8 cellular contexts compared by ENCODE assay signal in genomic region chr5:88268414-88269184, GRCh38. TPM values are rescaled to one million over a fixed set of nuclear protein-coding genes. Genes with fewer than 3 reads are reported as not detected.
DNase-seq lines count a peak whose midpoint lies in the region; ATAC-seq, FAIRE-seq and TF ChIP-seq lines count a peak whose summit lies in the region.

Gene TMEM161B, minus strand, starts transcription at chr5:88268845. Its CDS starts 122 bp downstream, at chr5:88268723.

- H2BK5ac ChIP-seq in mesenchymal stem cell (ENCODE audit: low read depth, low read length, poor library complexity, severe bottlenecking), result no peak within 1 kb of the TSS

- no peaks in the 10 kb centered on the region for H3K36me3 ChIP-seq in Caco-2 (ENCODE audit: control insufficient read depth, insufficient read depth, low read length)
- peaks cover 0 to 34% of the 10 kb centered on the region in 2 experiments for H3K36me3 ChIP-seq in mesenchymal stem cell (ENCODE audit: control insufficient read depth in 1 of 2, insufficient read depth in 2 of 2, low read depth in 1 of 2, low read length in 2 of 2)

- intact Hi-C loops in Caco-2 (cut with micrococcal nuclease; ENCODE audit: unreplicated experiment), result loop anchor here (1.0 to 5.0 kb wide), 6 partner anchors 9 to 856 kb away; partner anchors contain the start of gene CCNH

- H3K27me3 Mint-ChIP-seq in Caco-2 (ENCODE audit: insufficient read depth, unreplicated experiment), result no peaks in the 10 kb centered on the region
- H3K27me3 Mint-ChIP-seq in effector memory CD8-positive, alpha-beta T cell, result no peaks in the 10 kb centered on the region

- H3K9me3 ChIP-seq in Caco-2, result no peaks in the 10 kb centered on the region
- no peaks in the 10 kb centered on the region for H3K9me3 ChIP-seq in mesenchymal stem cell (ENCODE audit: control insufficient read depth, low read length)

- H4K8ac ChIP-seq in mesenchymal stem cell (ENCODE audit: low read length), result peak within 1 kb of the TSS; percentile 97

- peak within 1 kb of the TSS; percentile 58 to 82 for H3K18ac ChIP-seq in mesenchymal stem cell (ENCODE audit: low read depth in 1 of 2, low read length in 2 of 2)

- H2BK120ac ChIP-seq in mesenchymal stem cell (ENCODE audit: low read depth, low read length), result peak within 1 kb of the TSS; percentile 52

- H3K23ac ChIP-seq in mesenchymal stem cell (ENCODE audit: low read length in 2 of 2), result no peak within 1 kb of the TSS

- CTCF ChIA-PET in Caco-2 (lab: Charles Lee), result interaction anchor here (1.3 kb wide), 1 partner anchor 127 kb away, joined by 9 read pairs; no protein-coding TSS in a partner anchor
- CTCF ChIA-PET in activated CD8-positive, alpha-beta memory T cell treated with anti-CD3 and anti-CD28 coated beads for 36 hours (lab: Charles Lee), result no interaction called here

- WGBS in mesenchymal stem cell, result 2% methylated on average over 30 of the region's 45 CpGs

- no peak within 1 kb of the TSS for H2AK5ac ChIP-seq in mesenchymal stem cell (ENCODE audit: low read length, severe bottlenecking)

- peak within 1 kb of the TSS; percentile 81 for H2AFZ ChIP-seq in mesenchymal stem cell (ENCODE audit: low read depth, low read length)

- no peak within 1 kb of the TSS for H3K14ac ChIP-seq in mesenchymal stem cell (ENCODE audit: low read length in 2 of 2)

- H3K4me3 Mint-ChIP-seq in Caco-2 (ENCODE audit: unreplicated experiment), result peak within 1 kb of the TSS; percentile 98
- H3K4me3 Mint-ChIP-seq in effector memory CD8-positive, alpha-beta T cell, result peak within 1 kb of the TSS; percentile 97 to 98

- H3K4me1 ChIP-seq in Caco-2 (peaks cover 6% of the 10 kb centered on the region), mesenchymal stem cell (ENCODE audit: control insufficient read depth, insufficient read depth, low read depth, low read length) (peaks cover 1% of the 10 kb centered on the region)

- BruUV-seq in Caco-2 (replicated peaks; lab: Mats Ljungman, UMichigan), result no TSS peak

- POLR2A ChIA-PET in Caco-2 (lab: Charles Lee), result interaction anchor here (0.6 kb wide), 1 partner anchor 80 kb away, joined by 3 read pairs; no protein-coding TSS in a partner anchor
- POLR2A ChIA-PET in activated CD8-positive, alpha-beta memory T cell treated with anti-CD3 and anti-CD28 coated beads for 36 hours (lab: Charles Lee), result interaction anchor here (0.6 kb wide), 1 partner anchor 18 kb away, joined by 3 read pairs; no protein-coding TSS in a partner anchor

- H3K9ac ChIP-seq in mesenchymal stem cell (ENCODE audit: low read length), result peak within 1 kb of the TSS; percentile 92

- peak within 1 kb of the TSS; percentile 67 for H4K91ac ChIP-seq in mesenchymal stem cell (ENCODE audit: low read length)

- peak within 1 kb of the TSS; percentile 98 for H3K27ac Mint-ChIP-seq in Caco-2 (ENCODE audit: unreplicated experiment)
- peak within 1 kb of the TSS; percentile 95 to 98 for H3K27ac Mint-ChIP-seq in effector memory CD8-positive, alpha-beta T cell

- H3K4me3 ChIP-seq in Caco-2 (ENCODE audit: low read depth, low read length), result peak within 1 kb of the TSS; percentile 60
- H3K4me3 ChIP-seq in mesenchymal stem cell (ENCODE audit: insufficient read depth in 1 of 2, low read depth in 1 of 2, low read length in 2 of 2), result peak within 1 kb of the TSS; percentile 82 to 100

- H3K9me3 Mint-ChIP-seq in Caco-2 (ENCODE audit: unreplicated experiment), result peaks cover 9% of the 10 kb centered on the region
- H3K9me3 Mint-ChIP-seq in effector memory CD8-positive, alpha-beta T cell, result no peaks in the 10 kb centered on the region

- no peak within 1 kb of the TSS for H2BK12ac ChIP-seq in mesenchymal stem cell (ENCODE audit: low read length in 2 of 2)

- H2BK15ac ChIP-seq in mesenchymal stem cell (ENCODE audit: low read depth, poor library complexity, severe bottlenecking), result peak within 1 kb of the TSS; percentile 90

- FAIRE-seq in HTR-8/SVneo (lab: Jason Lieb, UNC), result peak; percentile 88

- peak within 1 kb of the TSS; percentile 3 to 57 for H3K4ac ChIP-seq in mesenchymal stem cell (ENCODE audit: low read depth in 1 of 2, low read length in 2 of 2)

- H3K4me2 ChIP-seq in mesenchymal stem cell (ENCODE audit: low read length, poor library complexity, severe bottlenecking), result peak within 1 kb of the TSS; percentile 81

- peak; percentile 99 for ATAC-seq in GM21381 (IDR thresholded peaks at IDR 0.05; ENCODE audit: unreplicated experiment)
- peak; percentile 94 for ATAC-seq in effector memory CD8-positive, alpha-beta T cell (replicated peaks)

- TF ChIP-seq CTCF in Caco-2 (IDR thresholded peaks at IDR 0.05; ENCODE audit: insufficient read depth in 1 of 2, low read depth in 1 of 2, low read length in 1 of 2, severe bottlenecking in 1 of 2, unreplicated experiment in 1 of 2), result no peak

- H3K36me3 Mint-ChIP-seq in Caco-2 (ENCODE audit: insufficient read depth, unreplicated experiment), result peaks cover 37% of the 10 kb centered on the region
- peaks cover 21% of the 10 kb centered on the region for H3K36me3 Mint-ChIP-seq in effector memory CD8-positive, alpha-beta T cell (ENCODE audit: insufficient read depth)

- peaks cover 16% of the 10 kb centered on the region for H3K4me1 Mint-ChIP-seq in Caco-2 (ENCODE audit: low read depth, unreplicated experiment)
- H3K4me1 Mint-ChIP-seq in effector memory CD8-positive, alpha-beta T cell (ENCODE audit: low read depth in 2 of 2), result peaks cover 29 to 44% of the 10 kb centered on the region in 2 donors

- DNase-seq in Caco-2, result peak; percentile 93 to 96
- DNase-seq in HTR-8/SVneo (ENCODE audit: insufficient read length, low spot score), result peak; percentile 80
- peak; percentile 91 for DNase-seq in NOMO-1 treated with DMSO at 0.1 percent for 48 hours (lab: John Stamatoyannopoulos, UW; ENCODE audit: unreplicated experiment)
- peak; percentile 92 to 95 (median 93) for DNase-seq in effector memory CD8-positive, alpha-beta T cell
- peak; percentile 84 for DNase-seq in mesenchymal stem cell
- DNase-seq in stimulated activated CD8-positive, alpha-beta memory T cell treated with anti-CD3 and anti-CD28 coated beads, Interleukin-12 subunit alpha, Interleukin-12 subunit beta, amount 100 ng/mL, for 24 hours (ENCODE audit: extremely low read depth), result peak; percentile 95

- H3K79me1 ChIP-seq in mesenchymal stem cell (replicated peaks; ENCODE audit: low read length, poor library complexity, severe bottlenecking), result peaks cover 17% of the 10 kb centered on the region

- H3K27me3 ChIP-seq in Caco-2 (replicated peaks; ENCODE audit: control insufficient read depth, insufficient read depth, low read length) (no peaks in the 10 kb centered on the region), mesenchymal stem cell (ENCODE audit: control insufficient read depth in 1 of 2, insufficient read depth in 1 of 2, low read length in 2 of 2) (no peaks in the 10 kb centered on the region)

- peak within 1 kb of the TSS; percentile 54 for H3K27ac ChIP-seq in mesenchymal stem cell (ENCODE audit: low read length, poor library complexity, severe bottlenecking)

RNA-seq across cellular contexts. Expression of gene TMEM161B, which starts in this region (rescaled TPM):
- total RNA-seq in Caco-2 (2022), result 22.1 and 27.0 TPM in 2 replicates
- 10 to 100 TPM; 21.7 to 23.0 TPM for total RNA-seq in activated CD8-positive, alpha-beta memory T cell treated with anti-CD3 and anti-CD28 coated beads for 36 hours
- 6.9 TPM for polyA plus RNA-seq in mesenchymal stem cell (2013, experiment 1 of 2)
- 7.2 TPM for polyA plus RNA-seq in mesenchymal stem cell (2013, experiment 2 of 2)

Comparison
In these comparisons a context has a peak if more than half of its experiments do, and no peak if none do; other contexts are left out.
1. Peak in every context shown above with its lines: DNase-seq, ATAC-seq, H3K4me3 ChIP-seq and H3K27ac ChIP-seq.